ENCODE assay signal across 8 cellular contexts in the genomic region with DNA sequence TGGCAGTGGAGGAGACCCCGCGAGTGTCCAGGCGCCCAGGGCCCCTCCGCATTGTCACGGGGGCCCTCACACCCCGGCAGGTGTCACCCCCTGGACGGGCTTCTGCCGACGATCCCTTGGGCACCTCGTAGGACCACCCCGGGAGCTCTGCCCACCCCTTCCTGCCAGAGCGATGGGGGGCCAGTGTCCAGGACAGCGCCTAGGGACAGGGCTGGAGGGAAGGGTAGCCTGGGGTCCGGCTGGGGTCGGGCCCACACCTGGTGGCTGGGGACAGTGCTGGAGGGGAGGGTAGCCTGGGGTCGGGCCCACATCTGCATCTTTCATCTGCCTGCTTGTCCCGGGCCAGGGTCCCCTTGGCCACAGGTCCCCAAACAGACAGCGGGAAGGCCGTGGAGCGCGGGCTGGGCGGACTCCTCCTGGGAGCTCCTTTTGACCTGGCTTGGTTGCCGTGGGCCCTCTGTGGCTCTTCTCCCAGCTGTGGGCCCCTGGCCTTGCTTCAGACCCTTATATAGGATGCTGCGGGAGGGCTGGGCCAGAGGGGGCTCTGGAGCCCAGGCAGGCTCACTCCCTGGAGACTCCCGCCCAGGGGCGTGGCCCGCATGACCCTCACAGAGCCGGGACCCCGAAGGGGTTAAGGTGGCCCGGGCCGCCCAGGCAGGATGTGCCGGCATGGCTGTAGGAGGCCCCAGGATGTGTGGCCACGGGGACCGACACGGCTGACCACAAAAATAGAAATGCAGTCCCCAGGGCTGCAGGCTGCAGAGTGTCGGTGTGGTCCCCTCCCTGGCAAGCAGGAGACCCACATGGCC.
DNase-seq lines count a peak whose midpoint lies in the region; ATAC-seq and TF ChIP-seq lines count a peak whose summit lies in the region.

No MANE protein-coding gene starts in this region.

- H3K36me3 Mint-ChIP-seq in T-helper 2 cell treated with Interferon-gamma antibody and Interleukin-4, amounts not matched to agents 5 μg/mL and 100 μg/mL, for 36 hours (ENCODE audit: low read depth) = no peaks in the 10 kb centered on the region

- H3K27ac Mint-ChIP-seq in T-helper 2 cell treated with Interferon-gamma antibody and Interleukin-4, amounts not matched to agents 5 μg/mL and 100 μg/mL, for 36 hours = no peak overlapping the region

- H3K4me1 ChIP-seq in thoracic aorta (ENCODE audit: control insufficient read depth in 1 of 2, low read depth in 2 of 2) = peaks cover 8 to 16% of the 10 kb centered on the region in 2 donors

- TF ChIP-seq CTCF in thoracic aorta (IDR thresholded peaks at IDR 0.05) = no peak

- no peak for ATAC-seq in thoracic aorta (ENCODE audit: insufficient number of reproducible peaks, low FRiP score, low read depth)
- ATAC-seq in HG03378 (IDR thresholded peaks at IDR 0.05; ENCODE audit: unreplicated experiment) = no peak

- no peaks in the 10 kb centered on the region for H3K9me3 ChIP-seq in thoracic aorta

- H3K4me3 Mint-ChIP-seq in T-helper 2 cell treated with Interferon-gamma antibody and Interleukin-4, amounts not matched to agents 5 μg/mL and 100 μg/mL, for 36 hours = peak overlapping the region; percentile 18

- H3K4me3 ChIP-seq in thoracic aorta = peak overlapping the region; percentile 67

- DNase-seq in T-helper 2 cell treated with Interferon-gamma antibody and Interleukin-4, amounts not matched to agents 5 μg/mL and 100 μg/mL, for 36 hours (ENCODE audit: low spot score) = no peak
- DNase-seq in T-helper 2 cell = no peak
- peak; percentile 12 for DNase-seq in activated naive CD4-positive, alpha-beta T cell treated with anti-CD3 and anti-CD28 coated beads, Interleukin-2, amount 50 U/mL, for 16 hours
- peak; percentile 17 for DNase-seq in kidney tubule cell (ENCODE audit: low spot score)
- DNase-seq in thoracic aorta (ENCODE audit: low spot score) = no peak
- DNase-seq in NCI-H2107 treated with DMSO at 0.1 percent for 48 hours (lab: John Stamatoyannopoulos, UW; ENCODE audit: unreplicated experiment) = no peak
- DNase-seq in activated CD4-positive, alpha-beta T cell treated with anti-CD3 and anti-CD28 coated beads for 4 hours = no peak

- H3K27me3 ChIP-seq in thoracic aorta (replicated peaks; ENCODE audit: insufficient read depth) = no peaks in the 10 kb centered on the region

- H3K9me3 Mint-ChIP-seq in T-helper 2 cell treated with Interferon-gamma antibody and Interleukin-4, amounts not matched to agents 5 μg/mL and 100 μg/mL, for 36 hours = no peaks in the 10 kb centered on the region

- peaks cover 26% of the 10 kb centered on the region for H3K27me3 Mint-ChIP-seq in T-helper 2 cell treated with Interferon-gamma antibody and Interleukin-4, amounts not matched to agents 5 μg/mL and 100 μg/mL, for 36 hours (ENCODE audit: low read depth)

- H3K4me1 Mint-ChIP-seq in T-helper 2 cell treated with Interferon-gamma antibody and Interleukin-4, amounts not matched to agents 5 μg/mL and 100 μg/mL, for 36 hours (ENCODE audit: low read depth) = no peaks in the 10 kb centered on the region

- H3K36me3 ChIP-seq in thoracic aorta = no peaks in the 10 kb centered on the region

- no peak overlapping the region for H3K27ac ChIP-seq in thoracic aorta

Comparison
In these comparisons a context has a peak if more than half of its experiments do, and no peak if none do; other contexts are left out.
1. DNase-seq: peak in activated naive CD4-positive, alpha-beta T cell treated with anti-CD3 and anti-CD28 coated beads, Interleukin-2, amount 50 U/mL, for 16 hours (single experiment) and kidney tubule cell (single experiment); none in T-helper 2 cell treated with Interferon-gamma antibody and Interleukin-4, amounts not matched to agents 5 μg/mL and 100 μg/mL, for 36 hours (single experiment), T-helper 2 cell (0 of 5), thoracic aorta (single experiment), NCI-H2107 treated with DMSO at 0.1 percent for 48 hours (single experiment) and activated CD4-positive, alpha-beta T cell treated with anti-CD3 and anti-CD28 coated beads for 4 hours (0 of 2).